In the genomic region with DNA sequence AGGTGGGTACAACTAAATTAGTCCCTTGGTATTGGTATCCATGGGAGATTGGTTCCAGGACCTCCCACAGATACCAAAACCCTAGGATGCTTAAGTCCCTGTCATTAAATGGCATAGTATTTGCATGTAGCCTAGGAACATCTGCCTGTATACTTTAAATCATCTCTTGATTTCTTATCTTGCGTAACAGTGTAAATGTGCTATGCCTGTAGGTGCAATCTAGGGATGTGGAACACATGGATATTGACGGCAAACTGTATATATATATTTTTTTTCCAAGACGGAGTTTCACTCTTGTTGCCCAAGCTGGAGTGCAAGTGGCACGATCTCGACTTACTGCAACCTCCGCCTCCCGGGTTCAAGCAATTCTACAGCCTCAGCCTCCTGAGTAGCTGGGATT, we compare ENCODE assay signal across 1 cellular context.
TF ChIP-seq lines count a peak whose summit lies in the region.

No MANE protein-coding gene starts in this region.

TF ChIP-seq in GM12878, 131 proteins besides CTCF, POLR2A, EP300 and RAD21:
- TF ChIP-seq CBX5 (IDR thresholded peaks at IDR 0.05; ENCODE audit: low read depth) = no peak
- TF ChIP-seq, protein P1, sequence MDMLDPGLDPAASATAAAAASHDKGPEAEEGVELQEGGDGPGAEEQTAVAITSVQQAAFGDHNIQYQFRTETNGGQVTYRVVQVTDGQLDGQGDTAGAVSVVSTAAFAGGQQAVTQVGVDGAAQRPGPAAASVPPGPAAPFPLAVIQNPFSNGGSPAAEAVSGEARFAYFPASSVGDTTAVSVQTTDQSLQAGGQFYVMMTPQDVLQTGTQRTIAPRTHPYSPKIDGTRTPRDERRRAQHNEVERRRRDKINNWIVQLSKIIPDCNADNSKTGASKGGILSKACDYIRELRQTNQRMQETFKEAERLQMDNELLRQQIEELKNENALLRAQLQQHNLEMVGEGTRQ (IDR thresholded peaks at IDR 0.05; ENCODE audit: borderline replicate concordance, low read depth, low read length) = no peak
- no peak for TF ChIP-seq MXI1 (IDR thresholded peaks at IDR 0.05; ENCODE audit: low read depth, low read length)
- TF ChIP-seq, protein P2, sequence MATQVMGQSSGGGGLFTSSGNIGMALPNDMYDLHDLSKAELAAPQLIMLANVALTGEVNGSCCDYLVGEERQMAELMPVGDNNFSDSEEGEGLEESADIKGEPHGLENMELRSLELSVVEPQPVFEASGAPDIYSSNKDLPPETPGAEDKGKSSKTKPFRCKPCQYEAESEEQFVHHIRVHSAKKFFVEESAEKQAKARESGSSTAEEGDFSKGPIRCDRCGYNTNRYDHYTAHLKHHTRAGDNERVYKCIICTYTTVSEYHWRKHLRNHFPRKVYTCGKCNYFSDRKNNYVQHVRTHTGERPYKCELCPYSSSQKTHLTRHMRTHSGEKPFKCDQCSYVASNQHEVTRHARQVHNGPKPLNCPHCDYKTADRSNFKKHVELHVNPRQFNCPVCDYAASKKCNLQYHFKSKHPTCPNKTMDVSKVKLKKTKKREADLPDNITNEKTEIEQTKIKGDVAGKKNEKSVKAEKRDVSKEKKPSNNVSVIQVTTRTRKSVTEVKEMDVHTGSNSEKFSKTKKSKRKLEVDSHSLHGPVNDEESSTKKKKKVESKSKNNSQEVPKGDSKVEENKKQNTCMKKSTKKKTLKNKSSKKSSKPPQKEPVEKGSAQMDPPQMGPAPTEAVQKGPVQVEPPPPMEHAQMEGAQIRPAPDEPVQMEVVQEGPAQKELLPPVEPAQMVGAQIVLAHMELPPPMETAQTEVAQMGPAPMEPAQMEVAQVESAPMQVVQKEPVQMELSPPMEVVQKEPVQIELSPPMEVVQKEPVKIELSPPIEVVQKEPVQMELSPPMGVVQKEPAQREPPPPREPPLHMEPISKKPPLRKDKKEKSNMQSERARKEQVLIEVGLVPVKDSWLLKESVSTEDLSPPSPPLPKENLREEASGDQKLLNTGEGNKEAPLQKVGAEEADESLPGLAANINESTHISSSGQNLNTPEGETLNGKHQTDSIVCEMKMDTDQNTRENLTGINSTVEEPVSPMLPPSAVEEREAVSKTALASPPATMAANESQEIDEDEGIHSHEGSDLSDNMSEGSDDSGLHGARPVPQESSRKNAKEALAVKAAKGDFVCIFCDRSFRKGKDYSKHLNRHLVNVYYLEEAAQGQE (IDR thresholded peaks at IDR 0.05; ENCODE audit: low read depth, low read length) = no peak
- no peak for TF ChIP-seq NR2F1 (conservative IDR thresholded peaks at IDR 0.05)
- no peak for TF ChIP-seq BRCA1 (IDR thresholded peaks at IDR 0.05; ENCODE audit: low read depth, low read length)
- TF ChIP-seq, protein P3, sequence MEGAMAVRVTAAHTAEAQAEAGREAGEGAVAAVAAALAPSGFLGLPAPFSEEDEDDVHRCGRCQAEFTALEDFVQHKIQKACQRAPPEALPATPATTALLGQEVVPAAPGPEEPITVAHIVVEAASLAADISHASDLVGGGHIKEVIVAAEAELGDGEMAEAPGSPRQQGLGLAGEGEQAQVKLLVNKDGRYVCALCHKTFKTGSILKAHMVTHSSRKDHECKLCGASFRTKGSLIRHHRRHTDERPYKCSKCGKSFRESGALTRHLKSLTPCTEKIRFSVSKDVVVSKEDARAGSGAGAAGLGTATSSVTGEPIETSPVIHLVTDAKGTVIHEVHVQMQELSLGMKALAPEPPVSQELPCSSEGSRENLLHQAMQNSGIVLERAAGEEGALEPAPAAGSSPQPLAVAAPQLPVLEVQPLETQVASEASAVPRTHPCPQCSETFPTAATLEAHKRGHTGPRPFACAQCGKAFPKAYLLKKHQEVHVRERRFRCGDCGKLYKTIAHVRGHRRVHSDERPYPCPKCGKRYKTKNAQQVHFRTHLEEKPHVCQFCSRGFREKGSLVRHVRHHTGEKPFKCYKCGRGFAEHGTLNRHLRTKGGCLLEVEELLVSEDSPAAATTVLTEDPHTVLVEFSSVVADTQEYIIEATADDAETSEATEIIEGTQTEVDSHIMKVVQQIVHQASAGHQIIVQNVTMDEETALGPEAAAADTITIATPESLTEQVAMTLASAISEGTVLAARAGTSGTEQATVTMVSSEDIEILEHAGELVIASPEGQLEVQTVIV (IDR thresholded peaks at IDR 0.05; ENCODE audit: borderline replicate concordance, partially characterized antibody) = no peak
- no peak for TF ChIP-seq PRDM15 (CRISPR knock-in tag; IDR thresholded peaks at IDR 0.05)
